20 cellular contexts compared by ENCODE assay signal in genomic region chr2:70627499-70627898, GRCh38.
DNase-seq lines count a peak whose midpoint lies in the region; ATAC-seq, FAIRE-seq and TF ChIP-seq lines count a peak whose summit lies in the region.
"Had no signal": no experiment of that assay in that cellular context is flagged by ENCODE, and none has a peak within 500 bp of the region (broad histone marks: within the 10 kb centered on the region; RNA-seq: fewer than 3 reads in every experiment).

No MANE protein-coding gene starts in this region.

- CTCF ChIA-PET in A549 (lab: Yijun Ruan, JAX) = interaction anchor here (1.4 to 6.1 kb wide), 5 partner anchors 9 to 324 kb away, joined by 3 to 70 read pairs (median 4); no protein-coding TSS in a partner anchor

- DNase-seq in A549 (ENCODE audit: low read depth in 1 of 2, low spot score in 1 of 2) (peak in 1 of 2 experiments; percentile 64), NCI-H774 (lab: John Stamatoyannopoulos, UW) (peak; percentile 45), erythroblast (lab: John Stamatoyannopoulos, UW) (peak; percentile 74 to 79), suprapubic skin (ENCODE audit: low spot score in 2 of 2) (no peak), esophagus squamous epithelium (lab: John Stamatoyannopoulos, UW) (no peak)
- no peak for DNase-seq in activated T-cell treated with anti-CD3 and anti-CD28 coated beads, Interleukin-2, amount 50 U/mL, for 1 hour
- DNase-seq: ACHN; activated CD4-positive, alpha-beta T cell treated with anti-CD3 and anti-CD28 coated beads, Interleukin-2, amount 50 U/mL, for 1 hour; activated effector memory CD4-positive, alpha-beta T cell treated with Interleukin-2 at 50 U/mL for 16 hours; H9; hypothalamus; NCI-H187 treated with DMSO at 0.1 percent for 48 hours; T-helper 2 cell had no signal

- H3K9me3 ChIP-seq in A549 = no peaks in the 10 kb centered on the region
- no peaks in the 10 kb centered on the region; the same call in 1 of the 2 replicates for H3K9me3 ChIP-seq in HUES6 (ENCODE audit: control insufficient read depth, insufficient read depth, low read depth, low read length)
- H3K9me3 ChIP-seq in suprapubic skin = no peaks in the 10 kb centered on the region
- no peaks in the 10 kb centered on the region for H3K9me3 ChIP-seq in esophagus squamous epithelium

- no peak for TF ChIP-seq POLR2A in A549 (IDR thresholded peaks at IDR 0.05; ENCODE audit: low read length)
- TF ChIP-seq POLR2A in erythroblast (IDR thresholded peaks at IDR 0.05; ENCODE audit: low read length) = no peak
- TF ChIP-seq POLR2A in suprapubic skin (IDR thresholded peaks at IDR 0.05) = no peak
- no peak for TF ChIP-seq POLR2A in GM18505 (IDR thresholded peaks at IDR 0.05; ENCODE audit: borderline replicate concordance, extremely low read depth, insufficient read depth, insufficient read length)
- no peak for TF ChIP-seq POLR2A in esophagus squamous epithelium (IDR thresholded peaks at IDR 0.05)

- no peak for TF ChIP-seq CTCF in A549 (IDR thresholded peaks at IDR 0.05)
- TF ChIP-seq CTCF in suprapubic skin (IDR thresholded peaks at IDR 0.05) = no peak
- no peak for TF ChIP-seq CTCF in esophagus squamous epithelium (IDR thresholded peaks at IDR 0.05)

- no peak overlapping the region for H3K27ac ChIP-seq in A549
- H3K27ac ChIP-seq in HUES6 (ENCODE audit: low read depth, low read length) = peak overlapping the region; percentile 75; the same call in 1 of the 2 replicates
- no peak overlapping the region for H3K27ac ChIP-seq in suprapubic skin
- no peak overlapping the region for H3K27ac ChIP-seq in esophagus squamous epithelium
- H3K27ac ChIP-seq: parathyroid adenoma, PC-9 had no signal

- POLR2A ChIA-PET in A549 (lab: Yijun Ruan, JAX) = no interaction called here

- no peak overlapping the region for H3K4me3 ChIP-seq in A549
- H3K4me3 ChIP-seq in HUES6 (ENCODE audit: low read depth, low read length) = no peak overlapping the region
- no peak overlapping the region for H3K4me3 ChIP-seq in suprapubic skin
- H3K4me3 ChIP-seq in esophagus squamous epithelium = no peak overlapping the region
- H3K4me3 ChIP-seq: PC-9 had no signal

- H3K9ac ChIP-seq in HUES6 (ENCODE audit: low read length) = no peak overlapping the region
- H3K9ac ChIP-seq: parathyroid adenoma had no signal

- FAIRE-seq in A549 (lab: Jason Lieb, UNC) = no peak
- FAIRE-seq: endometrium, HTR-8/SVneo, urothelium cell line had no signal

- H3K4me2 ChIP-seq in A549 = peak overlapping the region; percentile 6; the same call in 1 of the 3 replicates
- H3K4me2 ChIP-seq: PC-9 had no signal

- ATAC-seq in A549 = no peak
- ATAC-seq in GM18505 (IDR thresholded peaks at IDR 0.05; ENCODE audit: unreplicated experiment) = no peak

- TF ChIP-seq EP300 in A549 (IDR thresholded peaks at IDR 0.05) = no peak
- TF ChIP-seq EP300 in suprapubic skin (IDR thresholded peaks at IDR 0.05) = no peak

- intact Hi-C loops in esophagus squamous epithelium (cut with DNase I) = no loop called here

- H3K4me1 ChIP-seq in A549 = peaks cover 8% of the 10 kb centered on the region
- H3K4me1 ChIP-seq in HUES6 (ENCODE audit: control insufficient read depth, insufficient read depth, low read length) = peaks cover 17% of the 10 kb centered on the region
- H3K4me1 ChIP-seq in suprapubic skin = no peaks in the 10 kb centered on the region
- H3K4me1 ChIP-seq in esophagus squamous epithelium = peaks cover 0 to 8% (median 0%) of the 10 kb centered on the region in 3 donors
- H3K4me1 ChIP-seq: parathyroid adenoma had no signal

- no peak for TF ChIP-seq RAD21 in A549 (conservative IDR thresholded peaks at IDR 0.05 in 1 of 2, IDR thresholded peaks at IDR 0.05 in 1 of 2)

- H3K27me3 ChIP-seq in HUES6 (ENCODE audit: control insufficient read depth, insufficient read depth, low read length) (no peaks in the 10 kb centered on the region), suprapubic skin (peaks cover 2% of the 10 kb centered on the region), esophagus squamous epithelium (no peaks in the 10 kb centered on the region)

- H3K36me3 ChIP-seq in HUES6 (ENCODE audit: control insufficient read depth, insufficient read depth, low read length) = no peaks in the 10 kb centered on the region
- H3K36me3 ChIP-seq in suprapubic skin = no peaks in the 10 kb centered on the region
- no peaks in the 10 kb centered on the region for H3K36me3 ChIP-seq in esophagus squamous epithelium

TF ChIP-seq in A549, 52 proteins besides CTCF, POLR2A, EP300 and RAD21:
- TF ChIP-seq E2F6 (IDR thresholded peaks at IDR 0.05; ENCODE audit: borderline replicate concordance, low read depth) (no peak), TFCP2L1 (CRISPR knock-in tag; IDR thresholded peaks at IDR 0.05) (no peak), CBX8 (IDR thresholded peaks at IDR 0.05) (no peak), HMGXB4 (CRISPR knock-in tag; IDR thresholded peaks at IDR 0.05; ENCODE audit: borderline replicate concordance) (no peak), HOXA7 (CRISPR knock-in tag; IDR thresholded peaks at IDR 0.05) (no peak), NPAS2 (CRISPR knock-in tag; IDR thresholded peaks at IDR 0.05; ENCODE audit: borderline replicate concordance) (no peak), GATA3 (IDR thresholded peaks at IDR 0.05; ENCODE audit: borderline replicate concordance) (no peak), BCL3 (IDR thresholded peaks at IDR 0.05) (no peak), HES2 (IDR thresholded peaks at IDR 0.05) (no peak), ATOH8 (CRISPR knock-in tag; IDR thresholded peaks at IDR 0.05; ENCODE audit: low read depth) (no peak)

Comparison
In these comparisons a context has a peak if more than half of its experiments do, and no peak if none do; other contexts are left out.
1. DNase-seq: peak in NCI-H774 (single experiment) and erythroblast (2 of 2); none in suprapubic skin (0 of 2), activated T-cell treated with anti-CD3 and anti-CD28 coated beads, Interleukin-2, amount 50 U/mL, for 1 hour (single experiment) and esophagus squamous epithelium (single experiment).